Comparison of ENCODE assay signal across 1 cellular context in the genomic region with DNA sequence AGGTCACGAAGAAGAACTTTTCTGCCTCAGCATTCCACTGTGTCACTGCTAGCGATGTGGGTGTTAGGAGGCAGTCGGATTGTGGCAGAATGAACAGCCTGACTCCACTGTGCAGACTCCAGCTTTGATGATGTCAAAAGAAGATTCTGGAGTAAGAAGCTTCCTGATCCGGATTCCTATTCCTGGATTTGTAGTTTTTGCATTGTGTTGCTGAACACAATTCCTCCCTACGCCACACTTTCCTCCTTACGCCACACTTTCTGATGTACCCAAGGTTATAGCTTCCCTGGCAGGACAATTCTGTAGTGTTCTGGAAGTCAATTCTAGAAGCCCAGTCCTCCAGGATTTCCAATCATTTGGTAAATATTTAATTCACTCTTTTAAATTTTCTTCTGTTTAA.
TF ChIP-seq lines count a peak whose summit lies in the region.

No MANE protein-coding gene starts in this region.

TF ChIP-seq in GM23338, 12 proteins besides CTCF, POLR2A, EP300 and RAD21:
- TF ChIP-seq, protein P1, sequence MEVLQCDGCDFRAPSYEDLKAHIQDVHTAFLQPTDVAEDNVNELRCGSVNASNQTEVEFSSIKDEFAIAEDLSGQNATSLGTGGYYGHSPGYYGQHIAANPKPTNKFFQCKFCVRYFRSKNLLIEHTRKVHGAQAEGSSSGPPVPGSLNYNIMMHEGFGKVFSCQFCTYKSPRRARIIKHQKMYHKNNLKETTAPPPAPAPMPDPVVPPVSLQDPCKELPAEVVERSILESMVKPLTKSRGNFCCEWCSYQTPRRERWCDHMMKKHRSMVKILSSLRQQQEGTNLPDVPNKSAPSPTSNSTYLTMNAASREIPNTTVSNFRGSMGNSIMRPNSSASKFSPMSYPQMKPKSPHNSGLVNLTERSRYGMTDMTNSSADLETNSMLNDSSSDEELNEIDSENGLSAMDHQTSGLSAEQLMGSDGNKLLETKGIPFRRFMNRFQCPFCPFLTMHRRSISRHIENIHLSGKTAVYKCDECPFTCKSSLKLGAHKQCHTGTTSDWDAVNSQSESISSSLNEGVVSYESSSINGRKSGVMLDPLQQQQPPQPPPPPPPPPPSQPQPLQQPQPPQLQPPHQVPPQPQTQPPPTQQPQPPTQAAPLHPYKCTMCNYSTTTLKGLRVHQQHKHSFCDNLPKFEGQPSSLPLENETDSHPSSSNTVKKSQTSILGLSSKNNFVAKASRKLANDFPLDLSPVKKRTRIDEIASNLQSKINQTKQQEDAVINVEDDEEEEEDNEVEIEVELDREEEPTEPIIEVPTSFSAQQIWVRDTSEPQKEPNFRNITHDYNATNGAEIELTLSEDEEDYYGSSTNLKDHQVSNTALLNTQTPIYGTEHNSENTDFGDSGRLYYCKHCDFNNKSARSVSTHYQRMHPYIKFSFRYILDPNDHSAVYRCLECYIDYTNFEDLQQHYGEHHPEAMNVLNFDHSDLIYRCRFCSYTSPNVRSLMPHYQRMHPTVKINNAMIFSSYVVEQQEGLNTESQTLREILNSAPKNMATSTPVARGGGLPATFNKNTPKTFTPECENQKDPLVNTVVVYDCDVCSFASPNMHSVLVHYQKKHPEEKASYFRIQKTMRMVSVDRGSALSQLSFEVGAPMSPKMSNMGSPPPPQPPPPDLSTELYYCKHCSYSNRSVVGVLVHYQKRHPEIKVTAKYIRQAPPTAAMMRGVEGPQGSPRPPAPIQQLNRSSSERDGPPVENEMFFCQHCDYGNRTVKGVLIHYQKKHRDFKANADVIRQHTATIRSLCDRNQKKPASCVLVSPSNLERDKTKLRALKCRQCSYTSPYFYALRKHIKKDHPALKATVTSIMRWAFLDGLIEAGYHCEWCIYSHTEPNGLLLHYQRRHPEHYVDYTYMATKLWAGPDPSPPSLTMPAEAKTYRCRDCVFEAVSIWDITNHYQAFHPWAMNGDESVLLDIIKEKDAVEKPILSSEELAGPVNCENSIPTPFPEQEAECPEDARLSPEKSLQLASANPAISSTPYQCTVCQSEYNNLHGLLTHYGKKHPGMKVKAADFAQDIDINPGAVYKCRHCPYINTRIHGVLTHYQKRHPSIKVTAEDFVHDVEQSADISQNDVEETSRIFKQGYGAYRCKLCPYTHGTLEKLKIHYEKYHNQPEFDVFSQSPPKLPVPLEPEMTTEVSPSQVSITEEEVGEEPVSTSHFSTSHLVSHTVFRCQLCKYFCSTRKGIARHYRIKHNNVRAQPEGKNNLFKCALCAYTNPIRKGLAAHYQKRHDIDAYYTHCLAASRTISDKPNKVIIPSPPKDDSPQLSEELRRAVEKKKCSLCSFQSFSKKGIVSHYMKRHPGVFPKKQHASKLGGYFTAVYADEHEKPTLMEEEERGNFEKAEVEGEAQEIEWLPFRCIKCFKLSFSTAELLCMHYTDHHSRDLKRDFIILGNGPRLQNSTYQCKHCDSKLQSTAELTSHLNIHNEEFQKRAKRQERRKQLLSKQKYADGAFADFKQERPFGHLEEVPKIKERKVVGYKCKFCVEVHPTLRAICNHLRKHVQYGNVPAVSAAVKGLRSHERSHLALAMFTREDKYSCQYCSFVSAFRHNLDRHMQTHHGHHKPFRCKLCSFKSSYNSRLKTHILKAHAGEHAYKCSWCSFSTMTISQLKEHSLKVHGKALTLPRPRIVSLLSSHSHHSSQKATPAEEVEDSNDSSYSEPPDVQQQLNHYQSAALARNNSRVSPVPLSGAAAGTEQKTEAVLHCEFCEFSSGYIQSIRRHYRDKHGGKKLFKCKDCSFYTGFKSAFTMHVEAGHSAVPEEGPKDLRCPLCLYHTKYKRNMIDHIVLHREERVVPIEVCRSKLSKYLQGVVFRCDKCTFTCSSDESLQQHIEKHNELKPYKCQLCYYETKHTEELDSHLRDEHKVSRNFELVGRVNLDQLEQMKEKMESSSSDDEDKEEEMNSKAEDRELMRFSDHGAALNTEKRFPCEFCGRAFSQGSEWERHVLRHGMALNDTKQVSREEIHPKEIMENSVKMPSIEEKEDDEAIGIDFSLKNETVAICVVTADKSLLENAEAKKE (CRISPR knock-in tag; IDR thresholded peaks at IDR 0.05), result no peak
- TF ChIP-seq ZNF114 (CRISPR knock-in tag; IDR thresholded peaks at IDR 0.05) (no peak), NANOG (IDR thresholded peaks at IDR 0.05; ENCODE audit: borderline replicate concordance) (no peak), EZH2 (IDR thresholded peaks at IDR 0.05; ENCODE audit: low read depth, unreplicated experiment) (no peak), POLR2AphosphoS5 (IDR thresholded peaks at IDR 0.05; ENCODE audit: low read depth) (no peak), CREB1 (CRISPR knock-in tag; IDR thresholded peaks at IDR 0.05; ENCODE audit: low read depth) (no peak), EZH2phosphoT487 (IDR thresholded peaks at IDR 0.05; ENCODE audit: unreplicated experiment) (no peak), STAT1 (IDR thresholded peaks at IDR 0.05; ENCODE audit: unreplicated experiment) (no peak), ZNF331 (CRISPR knock-in tag; IDR thresholded peaks at IDR 0.05; ENCODE audit: low read depth) (no peak), JUNB (IDR thresholded peaks at IDR 0.05; ENCODE audit: unreplicated experiment) (no peak)
- TF ChIP-seq, protein P2, sequence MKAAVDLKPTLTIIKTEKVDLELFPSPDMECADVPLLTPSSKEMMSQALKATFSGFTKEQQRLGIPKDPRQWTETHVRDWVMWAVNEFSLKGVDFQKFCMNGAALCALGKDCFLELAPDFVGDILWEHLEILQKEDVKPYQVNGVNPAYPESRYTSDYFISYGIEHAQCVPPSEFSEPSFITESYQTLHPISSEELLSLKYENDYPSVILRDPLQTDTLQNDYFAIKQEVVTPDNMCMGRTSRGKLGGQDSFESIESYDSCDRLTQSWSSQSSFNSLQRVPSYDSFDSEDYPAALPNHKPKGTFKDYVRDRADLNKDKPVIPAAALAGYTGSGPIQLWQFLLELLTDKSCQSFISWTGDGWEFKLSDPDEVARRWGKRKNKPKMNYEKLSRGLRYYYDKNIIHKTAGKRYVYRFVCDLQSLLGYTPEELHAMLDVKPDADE (IDR thresholded peaks at IDR 0.05), result no peak
- TF ChIP-seq, protein P3, sequence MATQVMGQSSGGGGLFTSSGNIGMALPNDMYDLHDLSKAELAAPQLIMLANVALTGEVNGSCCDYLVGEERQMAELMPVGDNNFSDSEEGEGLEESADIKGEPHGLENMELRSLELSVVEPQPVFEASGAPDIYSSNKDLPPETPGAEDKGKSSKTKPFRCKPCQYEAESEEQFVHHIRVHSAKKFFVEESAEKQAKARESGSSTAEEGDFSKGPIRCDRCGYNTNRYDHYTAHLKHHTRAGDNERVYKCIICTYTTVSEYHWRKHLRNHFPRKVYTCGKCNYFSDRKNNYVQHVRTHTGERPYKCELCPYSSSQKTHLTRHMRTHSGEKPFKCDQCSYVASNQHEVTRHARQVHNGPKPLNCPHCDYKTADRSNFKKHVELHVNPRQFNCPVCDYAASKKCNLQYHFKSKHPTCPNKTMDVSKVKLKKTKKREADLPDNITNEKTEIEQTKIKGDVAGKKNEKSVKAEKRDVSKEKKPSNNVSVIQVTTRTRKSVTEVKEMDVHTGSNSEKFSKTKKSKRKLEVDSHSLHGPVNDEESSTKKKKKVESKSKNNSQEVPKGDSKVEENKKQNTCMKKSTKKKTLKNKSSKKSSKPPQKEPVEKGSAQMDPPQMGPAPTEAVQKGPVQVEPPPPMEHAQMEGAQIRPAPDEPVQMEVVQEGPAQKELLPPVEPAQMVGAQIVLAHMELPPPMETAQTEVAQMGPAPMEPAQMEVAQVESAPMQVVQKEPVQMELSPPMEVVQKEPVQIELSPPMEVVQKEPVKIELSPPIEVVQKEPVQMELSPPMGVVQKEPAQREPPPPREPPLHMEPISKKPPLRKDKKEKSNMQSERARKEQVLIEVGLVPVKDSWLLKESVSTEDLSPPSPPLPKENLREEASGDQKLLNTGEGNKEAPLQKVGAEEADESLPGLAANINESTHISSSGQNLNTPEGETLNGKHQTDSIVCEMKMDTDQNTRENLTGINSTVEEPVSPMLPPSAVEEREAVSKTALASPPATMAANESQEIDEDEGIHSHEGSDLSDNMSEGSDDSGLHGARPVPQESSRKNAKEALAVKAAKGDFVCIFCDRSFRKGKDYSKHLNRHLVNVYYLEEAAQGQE (IDR thresholded peaks at IDR 0.05; ENCODE audit: unreplicated experiment), result no peak
